Comparison of ENCODE assay signal across 17 cellular contexts in genomic region chr2:12778811-12779574, GRCh38.
A peak's percentile ranks its signal among the peaks of the same experiment; 100 is the strongest.
DNase-seq lines count a peak whose midpoint lies in the region; ATAC-seq and TF ChIP-seq lines count a peak whose summit lies in the region.
"Had no signal": no experiment of that assay in that cellular context is flagged by ENCODE, and none has a peak within 500 bp of the region (broad histone marks: within the 10 kb centered on the region; RNA-seq: fewer than 3 reads in every experiment).

No MANE protein-coding gene starts in this region.

- no peaks in the 10 kb centered on the region for H3K9me3 ChIP-seq in testis
- H3K9me3 ChIP-seq: BE2C had no signal

- H3K4me1 ChIP-seq in testis, result peaks cover 12% of the 10 kb centered on the region

- no peak for TF ChIP-seq CTCF in testis (IDR thresholded peaks at IDR 0.05)

- H3K36me3 ChIP-seq in testis (ENCODE audit: low read depth, missing control alignments), result no peaks in the 10 kb centered on the region
- H3K36me3 ChIP-seq: BE2C had no signal

- no peak overlapping the region for H3K4me3 ChIP-seq in testis

- intact Hi-C loops in Right ventricle myocardium superior (cut with DNase I), result no loop called here
- intact Hi-C loops in cardiac septum (cut with DNase I), result no loop called here
- intact Hi-C loops in testis (cut with DNase I; ENCODE audit: low total_unique reads), result no loop called here

- no peaks in the 10 kb centered on the region for H3K27me3 ChIP-seq in testis
- H3K27me3 ChIP-seq: BE2C had no signal

- ATAC-seq in Right ventricle myocardium superior (ENCODE audit: poor library complexity) (peak; percentile 46), GM19324 (IDR thresholded peaks at IDR 0.05; ENCODE audit: low FRiP score, unreplicated experiment) (no peak), HG03442 (IDR thresholded peaks at IDR 0.05; ENCODE audit: unreplicated experiment) (no peak)

- TF ChIP-seq POLR2A in testis (IDR thresholded peaks at IDR 0.05), result no peak

- H3K27ac ChIP-seq in testis, result peak overlapping the region; percentile 45 to 59
- H3K27ac ChIP-seq: C4-2B, HL-60 had no signal

- WGBS in testis, 2 donors, result 64 to 71% methylated on average over 11 to 12 of the region's 12 CpGs

- DNase-seq in Right ventricle myocardium superior, result no peak
- DNase-seq in cardiac septum (ENCODE audit: low spot score), result no peak
- peak; percentile 56 for DNase-seq in NCI-H82 treated with DMSO at 0.1 percent for 48 hours (lab: John Stamatoyannopoulos, UW; ENCODE audit: unreplicated experiment)
- DNase-seq in myocyte (ENCODE audit: low read depth), result peak; percentile 7
- DNase-seq in testis, result no peak
- DNase-seq in GM19240 (ENCODE audit: insufficient read length, low spot score), result no peak
- DNase-seq: BE2C; CD4-positive, alpha-beta memory T cell; DMS153; DND-41; GDM1; HCEC 1CT; HFFc6 had no signal

Comparison
In these comparisons a context has a peak if more than half of its experiments do, and no peak if none do; other contexts are left out.
1. DNase-seq: peak in NCI-H82 treated with DMSO at 0.1 percent for 48 hours (single experiment) and myocyte (single experiment); none in Right ventricle myocardium superior (single experiment), cardiac septum (single experiment), testis (single experiment) and GM19240 (single experiment).